Comparison of ENCODE assay signal across 1 cellular context in genomic region chr2:237441605-237442004, GRCh38.
A peak's percentile ranks its signal among the peaks of the same experiment; 100 is the strongest.
TF ChIP-seq lines count a peak whose summit lies in the region.

No MANE protein-coding gene starts in this region.

TF ChIP-seq in SK-N-SH, 30 proteins besides CTCF, POLR2A, EP300 and RAD21 (continued from another document):
- TF ChIP-seq RCOR1 (IDR thresholded peaks at IDR 0.05; ENCODE audit: low read length) (peak; percentile 55), MXI1 (IDR thresholded peaks at IDR 0.05; ENCODE audit: low read depth, low read length) (no peak), IRF3 (IDR thresholded peaks at IDR 0.05; ENCODE audit: low read depth, low read length) (no peak), POLR2AphosphoS5 (IDR thresholded peaks at IDR 0.05; ENCODE audit: low read depth, low read length) (0 out of 2 replicates have a peak, but pooled peaks have one; percentile 15), NRF1 (IDR thresholded peaks at IDR 0.05; ENCODE audit: low read depth, low read length) (no peak), USF1 (IDR thresholded peaks at IDR 0.05; ENCODE audit: borderline replicate concordance, low read depth) (no peak), YY1 (IDR thresholded peaks at IDR 0.05; ENCODE audit: low read depth) (no peak), GABPA (IDR thresholded peaks at IDR 0.05; ENCODE audit: low read depth) (no peak), RXRA (IDR thresholded peaks at IDR 0.05; ENCODE audit: borderline replicate concordance, low read depth) (no peak), GATA2 (CRISPR knock-in tag; IDR thresholded peaks at IDR 0.05) (peak; percentile 75), EZH2phosphoT487 (IDR thresholded peaks at IDR 0.05; ENCODE audit: borderline replicate concordance, low read depth) (no peak), ZBTB33 (IDR thresholded peaks at IDR 0.05; ENCODE audit: borderline replicate concordance, low read depth) (no peak), RFX5 (IDR thresholded peaks at IDR 0.05; ENCODE audit: low read length) (no peak), MEF2A (IDR thresholded peaks at IDR 0.05; ENCODE audit: borderline replicate concordance, low read depth) (no peak), FOXJ3 (CRISPR knock-in tag; IDR thresholded peaks at IDR 0.05) (peak; percentile 37; the same call in 1 of the 2 replicates), JUND (IDR thresholded peaks at IDR 0.05) (peak; percentile 27), ELF1 (IDR thresholded peaks at IDR 0.05) (no peak), SMC3 (IDR thresholded peaks at IDR 0.05; ENCODE audit: low read depth, low read length) (no peak), TEAD4 (IDR thresholded peaks at IDR 0.05; ENCODE audit: borderline replicate concordance, insufficient read depth) (no peak), NFIC (IDR thresholded peaks at IDR 0.05; ENCODE audit: borderline replicate concordance) (peak; percentile 56; the same call in 1 of the 2 replicates), FOSL2 (IDR thresholded peaks at IDR 0.05; ENCODE audit: borderline replicate concordance, low read depth) (no peak), MAX (IDR thresholded peaks at IDR 0.05; ENCODE audit: low read depth) (peak; percentile 12; the same call in 1 of the 2 replicates), PBX3 (IDR thresholded peaks at IDR 0.05) (peak; percentile 76), SIN3A (IDR thresholded peaks at IDR 0.05; ENCODE audit: borderline replicate concordance, low read depth, low read length) (no peak), TAF1 (IDR thresholded peaks at IDR 0.05; ENCODE audit: borderline replicate concordance, low read depth, low read length) (no peak), CHD2 (IDR thresholded peaks at IDR 0.05; ENCODE audit: low read length, partially characterized antibody) (peak; percentile 70), USF2 (IDR thresholded peaks at IDR 0.05; ENCODE audit: borderline replicate concordance, low read depth, low read length) (no peak)
